Comparison of ENCODE assay signal across 8 cellular contexts in the genomic region with DNA sequence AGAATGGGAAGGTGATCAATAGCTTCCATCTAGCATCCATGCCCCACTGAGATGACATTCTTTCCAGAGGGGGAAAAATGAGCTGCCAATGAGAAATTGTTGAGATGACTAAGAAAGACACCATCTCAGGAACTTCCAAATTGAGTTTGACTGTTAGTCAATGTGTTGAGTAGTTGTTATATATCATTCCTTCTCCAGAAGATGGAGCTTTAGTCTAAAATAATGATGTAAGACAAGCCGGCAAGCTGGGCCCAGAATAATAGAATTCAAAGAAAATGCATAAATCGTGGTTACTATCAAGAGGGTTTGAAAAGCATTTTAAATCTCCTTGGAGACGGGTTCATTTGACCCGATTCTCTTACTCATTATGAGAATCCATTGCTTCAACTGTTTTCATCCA.
DNase-seq lines count a peak whose midpoint lies in the region; ATAC-seq and TF ChIP-seq lines count a peak whose summit lies in the region.

No MANE protein-coding gene starts in this region.

- POLR2A ChIA-PET in naive thymus-derived CD8-positive, alpha-beta T cell (lab: Charles Lee), result no interaction called here

- H3K4me1 Mint-ChIP-seq in naive thymus-derived CD8-positive, alpha-beta T cell, result peaks cover 8 to 27% (median 20%) of the 10 kb centered on the region in 4 donors

- H3K9me3 ChIP-seq in Loucy (ENCODE audit: insufficient read depth, low read depth, low read length) (no peaks in the 10 kb centered on the region), body of pancreas (no peaks in the 10 kb centered on the region), mucosa of descending colon (no peaks in the 10 kb centered on the region)

- no peak overlapping the region for H2AFZ ChIP-seq in Loucy (ENCODE audit: low read length)

- 39 to 40% methylated on average over 4 of the region's 4 CpGs for WGBS in body of pancreas, 2 donors

- H3K9ac ChIP-seq in Loucy (ENCODE audit: low read depth, low read length, poor library complexity, severe bottlenecking), result no peak overlapping the region

- intact Hi-C loops in body of pancreas (cut with DNase I) (loop anchor here (5.0 kb wide), 1 partner anchor 197 kb away; no protein-coding TSS in a partner anchor), mucosa of descending colon (cut with DNase I, micrococcal nuclease) (no loop called here)

- H3K27me3 ChIP-seq in Loucy (ENCODE audit: insufficient read depth, low read length, poor library complexity, severe bottlenecking) (no peaks in the 10 kb centered on the region), body of pancreas (no peaks in the 10 kb centered on the region)

- H3K4me3 Mint-ChIP-seq in naive thymus-derived CD8-positive, alpha-beta T cell, result peak overlapping the region in 1 of 10 donors; percentile 12

- no peaks in the 10 kb centered on the region for H4K20me1 ChIP-seq in Loucy (ENCODE audit: insufficient read depth, low read length, poor library complexity, severe bottlenecking)

- H3K36me3 Mint-ChIP-seq in naive thymus-derived CD8-positive, alpha-beta T cell, result no peaks in the 10 kb centered on the region

- TF ChIP-seq CTCF in Loucy (conservative IDR thresholded peaks at IDR 0.05; ENCODE audit: low read length) (peak; percentile 41), body of pancreas (IDR thresholded peaks at IDR 0.05) (peak in 5 of 7 experiments; percentile 5 to 42 (median 26)), mucosa of descending colon (IDR thresholded peaks at IDR 0.05) (no peak)

- H3K4me3 ChIP-seq in Loucy (ENCODE audit: low read length, poor library complexity, severe bottlenecking), result no peak overlapping the region
- H3K4me3 ChIP-seq in body of pancreas, result no peak overlapping the region
- no peak overlapping the region for H3K4me3 ChIP-seq in mucosa of descending colon

- no peaks in the 10 kb centered on the region for H3K27me3 Mint-ChIP-seq in naive thymus-derived CD8-positive, alpha-beta T cell

- no peak overlapping the region for H3K4me2 ChIP-seq in Loucy (ENCODE audit: low read depth, low read length, poor library complexity, severe bottlenecking)

- no peak overlapping the region for H3K27ac ChIP-seq in body of pancreas

- peak; percentile 7 for DNase-seq in DMS53 (lab: John Stamatoyannopoulos, UW)
- DNase-seq in DMS53 treated with DMSO at 0.1 percent for 48 hours (lab: John Stamatoyannopoulos, UW; ENCODE audit: unreplicated experiment), result no peak
- DNase-seq in body of pancreas, result no peak
- DNase-seq in naive thymus-derived CD8-positive, alpha-beta T cell, result peak in 5 of 10 donors; percentile 9 to 62 (median 35)
- no peak for DNase-seq in NCI-H2171 treated with DMSO at 0.1 percent for 48 hours (lab: John Stamatoyannopoulos, UW)
- DNase-seq in NCI-H128 (lab: John Stamatoyannopoulos, UW; ENCODE audit: unreplicated experiment), result no peak
- DNase-seq in mucosa of descending colon, result no peak

- TF ChIP-seq POLR2A in body of pancreas (IDR thresholded peaks at IDR 0.05), result no peak

- H3K79me2 ChIP-seq in Loucy (ENCODE audit: insufficient read depth, low read length), result no peaks in the 10 kb centered on the region

- H3K9me2 ChIP-seq in Loucy (replicated peaks; ENCODE audit: low read depth, low read length), result no peaks in the 10 kb centered on the region

- no peaks in the 10 kb centered on the region for H3K9me3 Mint-ChIP-seq in naive thymus-derived CD8-positive, alpha-beta T cell

- peak overlapping the region in 3 of 10 donors; percentile 17 to 91 (median 23) for H3K27ac Mint-ChIP-seq in naive thymus-derived CD8-positive, alpha-beta T cell

- H3K4me1 ChIP-seq in Loucy (ENCODE audit: insufficient read depth, low read length, poor library complexity, severe bottlenecking), result no peaks in the 10 kb centered on the region
- peaks cover 13% of the 10 kb centered on the region for H3K4me1 ChIP-seq in body of pancreas
- H3K4me1 ChIP-seq in mucosa of descending colon (ENCODE audit: low read depth), result no peaks in the 10 kb centered on the region

- H3K36me3 ChIP-seq in Loucy (ENCODE audit: insufficient read depth, low read length) (no peaks in the 10 kb centered on the region), body of pancreas (replicated peaks in 1 of 2; ENCODE audit: insufficient read depth in 1 of 2, low read depth in 2 of 2) (no peaks in the 10 kb centered on the region), mucosa of descending colon (ENCODE audit: low read depth) (no peaks in the 10 kb centered on the region)

- H3F3A ChIP-seq in Loucy (ENCODE audit: low read depth), result no peaks in the 10 kb centered on the region

- ATAC-seq in body of pancreas (no peak), mucosa of descending colon (no peak)
- peak; percentile 40 to 65 for ATAC-seq in naive thymus-derived CD8-positive, alpha-beta T cell

Comparison
In these comparisons a context has a peak if more than half of its experiments do, and no peak if none do; other contexts are left out.
1. ATAC-seq: peak in naive thymus-derived CD8-positive, alpha-beta T cell (2 of 2); none in body of pancreas (single experiment) and mucosa of descending colon (single experiment).